In the genomic region with DNA sequence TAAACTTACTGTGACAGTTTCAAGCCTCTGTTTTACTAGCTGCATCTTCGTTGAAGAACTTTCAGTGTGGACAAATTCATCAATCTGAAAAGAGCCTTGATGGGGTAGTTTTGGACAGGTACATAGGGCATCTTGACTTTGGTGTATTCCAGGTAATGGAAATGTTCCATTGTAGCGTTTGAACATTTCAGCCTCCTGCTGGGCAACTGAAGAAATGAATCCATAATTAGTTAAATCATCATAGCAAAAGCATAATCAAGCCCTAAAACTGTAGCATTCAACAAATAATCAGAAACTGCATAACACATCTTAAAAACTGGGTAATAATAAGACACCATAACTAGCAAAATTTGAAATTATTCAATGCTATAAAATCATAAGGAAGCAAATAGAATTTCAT, we compare ENCODE assay signal across 12 cellular contexts.
A peak's percentile ranks its signal among the peaks of the same experiment; 100 is the strongest.
DNase-seq lines count a peak whose midpoint lies in the region; TF ChIP-seq lines count a peak whose summit lies in the region.
"Had no signal": no experiment of that assay in that cellular context is flagged by ENCODE, and none has a peak within 500 bp of the region (broad histone marks: within the 10 kb centered on the region; RNA-seq: fewer than 3 reads in every experiment).

No MANE protein-coding gene starts in this region.

- intact Hi-C loops in A673 (cut with micrococcal nuclease; ENCODE audit: unreplicated experiment), result no loop called here
- intact Hi-C loops in OCI-LY7 (cut with micrococcal nuclease; ENCODE audit: unreplicated experiment), result no loop called here

- in situ Hi-C loops in ACHN (cut with HindIII; ENCODE audit: low pct_ligation_motif_present, low pct_unique_long_range_greater_than_20kb, low sequenced_read_pairs) (no loop called here), GM13977 (cut with MboI; ENCODE audit: low pct_unique_long_range_greater_than_20kb, low sequenced_read_pairs, unreplicated experiment) (no loop called here)

- H3K4me1 ChIP-seq in A673 (ENCODE audit: insufficient read depth, low read length, poor library complexity, severe bottlenecking), result no peaks in the 10 kb centered on the region
- H3K4me1 ChIP-seq in OCI-LY7 (ENCODE audit: insufficient read depth, low read length, poor library complexity, severe bottlenecking), result no peaks in the 10 kb centered on the region

- CTCF ChIA-PET in A673 (lab: Charles Lee), result no interaction called here
- CTCF ChIA-PET in OCI-LY7 (lab: Charles Lee; ENCODE audit: unreplicated experiment), result no interaction called here

- no peak overlapping the region for H2AFZ ChIP-seq in OCI-LY7 (ENCODE audit: low read length)

- DNase-seq in A673 (ENCODE audit: low spot score) (no peak), GM12864 (ENCODE audit: low read depth) (no peak), OCI-LY7 (ENCODE audit: low spot score) (peak; percentile 16), fibroblast of peridontal ligament (ENCODE audit: extremely low read depth) (peak; percentile 7), HuH-7 (ENCODE audit: low spot score) (no peak), ACHN (no peak), GM13977 (ENCODE audit: low spot score) (no peak), NCI-H2029 treated with DMSO at 0.1 percent for 48 hours (lab: John Stamatoyannopoulos, UW) (no peak)
- DNase-seq: activated CD8-positive, alpha-beta memory T cell treated with anti-CD3 and anti-CD28 coated beads for 24 hours; CD4-positive, alpha-beta T cell; stimulated activated CD4-positive, alpha-beta T cell treated with anti-CD3 and anti-CD28 coated beads, Interleukin-2, amount 100 ng/mL, for 24 hours; stimulated activated naive CD4-positive, alpha-beta T cell treated with Interleukin-2 at 50 U/mL for 16 hours had no signal

- no peaks in the 10 kb centered on the region for H3K79me2 ChIP-seq in OCI-LY7 (ENCODE audit: insufficient read depth, low read depth, low read length)

- H3K4me3 ChIP-seq in A673 (ENCODE audit: low read depth, low read length, poor library complexity, severe bottlenecking), result no peak overlapping the region
- H3K4me3 ChIP-seq in GM12864 (ENCODE audit: low read depth, low read length), result no peak overlapping the region
- no peak overlapping the region for H3K4me3 ChIP-seq in OCI-LY7 (ENCODE audit: low read depth, low read length, poor library complexity, severe bottlenecking)

- POLR2A ChIA-PET in A673 (lab: Charles Lee; ENCODE audit: low non-redundant PET) (no interaction called here), OCI-LY7 (lab: Charles Lee) (interaction anchor here (0.6 kb wide), 1 partner anchor 164 kb away, joined by 4 read pairs; no protein-coding TSS in a partner anchor)

- no peak overlapping the region for H3K4me2 ChIP-seq in OCI-LY7 (ENCODE audit: low read length)

- H3K36me3 ChIP-seq in A673 (ENCODE audit: insufficient read depth, low read length, poor library complexity, severe bottlenecking) (no peaks in the 10 kb centered on the region), OCI-LY7 (ENCODE audit: insufficient read depth, low read length) (peaks cover 11% of the 10 kb centered on the region)

- H3K27ac ChIP-seq in A673 (ENCODE audit: low read depth, low read length, poor library complexity, severe bottlenecking) (no peak overlapping the region), OCI-LY7 (ENCODE audit: low read depth, low read length, poor library complexity, severe bottlenecking) (no peak overlapping the region)

- TF ChIP-seq CTCF in A673 (conservative IDR thresholded peaks at IDR 0.05; ENCODE audit: low read depth, low read length), result peak; percentile 33; the same call in 1 of the 2 replicates
- TF ChIP-seq CTCF in GM12864 (IDR thresholded peaks at IDR 0.05; ENCODE audit: low read depth, low read length, missing control alignments), result peak; percentile 31
- peak; percentile 65 for TF ChIP-seq CTCF in OCI-LY7 (conservative IDR thresholded peaks at IDR 0.05; ENCODE audit: low read length)
- TF ChIP-seq CTCF in GM13977 (IDR thresholded peaks at IDR 0.05; ENCODE audit: extremely low read depth, insufficient read depth, missing control alignments), result no peak

- no peaks in the 10 kb centered on the region for H3K27me3 ChIP-seq in A673 (replicated peaks; ENCODE audit: insufficient read depth, low read depth, low read length, poor library complexity)

- H3K9me3 ChIP-seq in A673 (ENCODE audit: low read depth, low read length, poor library complexity, severe bottlenecking) (no peaks in the 10 kb centered on the region), OCI-LY7 (ENCODE audit: low read length) (no peaks in the 10 kb centered on the region)

- H3K9me2 ChIP-seq in OCI-LY7 (ENCODE audit: insufficient read depth, low read length), result no peaks in the 10 kb centered on the region

- BruUV-seq in A673 (replicated peaks; lab: Mats Ljungman, UMichigan) (no TSS peak), OCI-LY7 (replicated peaks; lab: Mats Ljungman, UMichigan) (no TSS peak)

- no peaks in the 10 kb centered on the region for H4K20me1 ChIP-seq in OCI-LY7 (ENCODE audit: insufficient read depth, low read length)

Comparison
In these comparisons a context has a peak if more than half of its experiments do, and no peak if none do; other contexts are left out.
1. DNase-seq: peak in OCI-LY7 (single experiment) and fibroblast of peridontal ligament (single experiment); none in A673 (single experiment), GM12864 (single experiment), HuH-7 (single experiment), ACHN (single experiment), GM13977 (single experiment) and NCI-H2029 treated with DMSO at 0.1 percent for 48 hours (single experiment).